Comparison of ENCODE assay signal across 8 cellular contexts in the genomic region with DNA sequence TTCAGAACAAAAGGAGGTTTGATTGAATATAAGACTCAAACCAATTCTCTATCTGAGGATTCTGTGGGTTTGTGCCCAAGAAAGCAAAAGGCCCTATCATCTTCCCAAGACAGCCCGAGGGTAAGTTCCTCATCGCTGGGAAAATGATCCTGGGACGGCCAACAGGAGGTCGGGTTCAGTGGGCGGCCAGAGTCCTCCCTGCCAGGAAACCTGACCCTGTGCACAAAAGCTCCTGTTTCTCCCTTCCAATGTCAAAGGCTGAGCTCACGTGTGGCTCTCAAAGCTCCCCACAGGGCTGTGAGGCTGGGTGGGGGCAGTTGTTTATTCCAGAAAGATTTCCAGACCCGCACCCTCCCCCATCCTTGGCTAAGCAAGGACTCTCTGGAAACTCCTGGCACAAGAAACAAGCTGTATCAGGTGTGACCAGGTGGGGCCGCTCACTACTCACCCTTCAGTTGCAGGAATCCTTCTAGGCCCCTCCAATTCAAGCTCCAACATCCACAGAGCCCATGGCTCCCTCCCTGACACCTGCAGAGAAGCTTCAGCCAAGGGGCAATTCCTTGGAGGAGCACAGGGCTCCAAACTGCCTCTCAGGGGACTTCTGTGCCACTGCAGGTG.
DNase-seq lines count a peak whose midpoint lies in the region; FAIRE-seq and TF ChIP-seq lines count a peak whose summit lies in the region.

No MANE protein-coding gene starts in this region.

- no peak for FAIRE-seq in H54 (lab: Jason Lieb, UNC)

- TF ChIP-seq POLR2A in H54 (IDR thresholded peaks at IDR 0.05; ENCODE audit: low read depth, low read length): no peak

- peak; percentile 18 for TF ChIP-seq CTCF in HFF-Myc (IDR thresholded peaks at IDR 0.05; ENCODE audit: low read depth, low read length, missing control alignments)
- no peak for TF ChIP-seq CTCF in foreskin fibroblast (IDR thresholded peaks at IDR 0.05; ENCODE audit: low read depth, low read length)

- in situ Hi-C loops in ACHN (cut with HindIII; ENCODE audit: low pct_ligation_motif_present, low pct_unique_long_range_greater_than_20kb, low sequenced_read_pairs): no loop called here

- H3K4me3 ChIP-seq in HFF-Myc (replicated peaks; ENCODE audit: low read depth, low read length) (no peak overlapping the region), foreskin fibroblast (ENCODE audit: low read depth in 1 of 2, low read length in 2 of 2) (no peak overlapping the region)

- DNase-seq in ACHN (peak; percentile 19), HFF-Myc (ENCODE audit: extremely low read depth, low read depth) (no peak), OCI-M1 (lab: John Stamatoyannopoulos, UW) (peak; percentile 29), islet precursor cell (peak; percentile 88), foreskin fibroblast (no peak), putamen (ENCODE audit: low spot score) (no peak), cortex of kidney (lab: John Stamatoyannopoulos, UW) (no peak), H54 (ENCODE audit: insufficient read length, low spot score) (no peak)

Comparison
In these comparisons a context has a peak if more than half of its experiments do, and no peak if none do; other contexts are left out.
1. DNase-seq: peak in ACHN (single experiment), OCI-M1 (single experiment) and islet precursor cell (single experiment); none in HFF-Myc (single experiment), foreskin fibroblast (0 of 2), putamen (single experiment), cortex of kidney (single experiment) and H54 (single experiment).